In the genomic region with DNA sequence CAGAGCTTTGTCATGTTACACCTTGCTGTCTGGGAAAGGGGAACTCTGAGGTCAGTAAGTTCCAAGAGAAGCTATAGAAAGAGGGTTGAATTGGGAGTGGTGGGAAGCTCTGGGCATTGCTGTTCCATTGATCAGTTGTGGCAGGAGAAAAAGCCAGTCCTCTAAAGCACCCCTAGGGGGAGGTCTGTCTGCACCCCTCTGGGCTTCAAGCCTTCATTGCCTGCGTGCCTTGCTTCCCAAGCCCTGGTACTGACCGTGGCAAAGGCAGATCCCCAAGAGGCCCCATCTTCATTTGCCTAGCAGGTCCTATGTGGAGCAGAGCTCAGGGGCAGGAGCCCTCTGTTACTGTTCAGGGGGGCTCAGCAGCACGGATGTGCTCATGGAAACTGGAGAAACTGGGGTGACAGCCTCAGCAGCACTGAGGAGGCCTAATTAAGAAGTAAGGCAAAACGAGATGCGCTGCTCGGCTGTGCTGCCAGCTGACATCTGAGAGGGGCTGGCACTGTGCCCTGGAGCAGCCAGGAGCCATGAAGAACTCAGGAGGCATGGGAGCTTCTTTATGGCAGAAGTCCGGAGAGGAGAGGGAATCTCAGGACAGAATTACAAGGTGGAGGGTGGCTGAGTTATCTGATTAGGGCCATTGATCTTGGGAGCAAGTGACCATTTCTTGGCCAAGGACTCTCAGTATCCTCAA, we compare ENCODE assay signal across 1 cellular context.
TF ChIP-seq lines count a peak whose summit lies in the region.

No MANE protein-coding gene starts in this region.

TF ChIP-seq in GM12878, 131 proteins besides CTCF, POLR2A, EP300 and RAD21 (continued from another document):
- TF ChIP-seq, protein P1, sequence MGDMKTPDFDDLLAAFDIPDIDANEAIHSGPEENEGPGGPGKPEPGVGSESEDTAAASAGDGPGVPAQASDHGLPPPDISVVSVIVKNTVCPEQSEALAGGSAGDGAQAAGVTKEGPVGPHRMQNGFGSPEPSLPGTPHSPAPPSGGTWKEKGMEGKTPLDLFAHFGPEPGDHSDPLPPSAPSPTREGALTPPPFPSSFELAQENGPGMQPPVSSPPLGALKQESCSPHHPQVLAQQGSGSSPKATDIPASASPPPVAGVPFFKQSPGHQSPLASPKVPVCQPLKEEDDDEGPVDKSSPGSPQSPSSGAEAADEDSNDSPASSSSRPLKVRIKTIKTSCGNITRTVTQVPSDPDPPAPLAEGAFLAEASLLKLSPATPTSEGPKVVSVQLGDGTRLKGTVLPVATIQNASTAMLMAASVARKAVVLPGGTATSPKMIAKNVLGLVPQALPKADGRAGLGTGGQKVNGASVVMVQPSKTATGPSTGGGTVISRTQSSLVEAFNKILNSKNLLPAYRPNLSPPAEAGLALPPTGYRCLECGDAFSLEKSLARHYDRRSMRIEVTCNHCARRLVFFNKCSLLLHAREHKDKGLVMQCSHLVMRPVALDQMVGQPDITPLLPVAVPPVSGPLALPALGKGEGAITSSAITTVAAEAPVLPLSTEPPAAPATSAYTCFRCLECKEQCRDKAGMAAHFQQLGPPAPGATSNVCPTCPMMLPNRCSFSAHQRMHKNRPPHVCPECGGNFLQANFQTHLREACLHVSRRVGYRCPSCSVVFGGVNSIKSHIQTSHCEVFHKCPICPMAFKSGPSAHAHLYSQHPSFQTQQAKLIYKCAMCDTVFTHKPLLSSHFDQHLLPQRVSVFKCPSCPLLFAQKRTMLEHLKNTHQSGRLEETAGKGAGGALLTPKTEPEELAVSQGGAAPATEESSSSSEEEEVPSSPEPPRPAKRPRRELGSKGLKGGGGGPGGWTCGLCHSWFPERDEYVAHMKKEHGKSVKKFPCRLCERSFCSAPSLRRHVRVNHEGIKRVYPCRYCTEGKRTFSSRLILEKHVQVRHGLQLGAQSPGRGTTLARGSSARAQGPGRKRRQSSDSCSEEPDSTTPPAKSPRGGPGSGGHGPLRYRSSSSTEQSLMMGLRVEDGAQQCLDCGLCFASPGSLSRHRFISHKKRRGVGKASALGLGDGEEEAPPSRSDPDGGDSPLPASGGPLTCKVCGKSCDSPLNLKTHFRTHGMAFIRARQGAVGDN (IDR thresholded peaks at IDR 0.05): no peak
